In genomic region chr5:154967419-154968024, GRCh38 we compare ENCODE assay signal across 2 cellular contexts.
TF ChIP-seq lines count a peak whose summit lies in the region.

No MANE protein-coding gene starts in this region.

TF ChIP-seq in HEK293T, 16 proteins besides CTCF, POLR2A, EP300 and RAD21:
- TF ChIP-seq L3MBTL2 (conservative IDR thresholded peaks at IDR 0.05) = no peak
- no peak for TF ChIP-seq SUZ12 (IDR thresholded peaks at IDR 0.05)
- TF ChIP-seq NFRKB (IDR thresholded peaks at IDR 0.05) = no peak
- no peak for TF ChIP-seq ARNT (IDR thresholded peaks at IDR 0.05)
- no peak for TF ChIP-seq BHLHE40 (IDR thresholded peaks at IDR 0.05; ENCODE audit: borderline replicate concordance)
- TF ChIP-seq ZNF384 (IDR thresholded peaks at IDR 0.05) = no peak
- TF ChIP-seq HDGF (IDR thresholded peaks at IDR 0.05; ENCODE audit: borderline replicate concordance) = no peak
- TF ChIP-seq LEF1 (IDR thresholded peaks at IDR 0.05; ENCODE audit: borderline replicate concordance) = no peak
- TF ChIP-seq FOXK2 (IDR thresholded peaks at IDR 0.05) = no peak
- no peak for TF ChIP-seq SP1 (IDR thresholded peaks at IDR 0.05)
- no peak for TF ChIP-seq TARDBP (IDR thresholded peaks at IDR 0.05)

TF ChIP-seq in HepG2, 621 proteins besides CTCF, POLR2A, EP300 and RAD21:
- TF ChIP-seq SMC3 (IDR thresholded peaks at IDR 0.05; ENCODE audit: low read length) = peak; percentile 36; the same call in 1 of the 2 replicates
- TF ChIP-seq ZNF784 (CRISPR knock-in tag; IDR thresholded peaks at IDR 0.05; ENCODE audit: borderline replicate concordance) = no peak
- TF ChIP-seq ARHGAP35 (CRISPR knock-in tag; IDR thresholded peaks at IDR 0.05; ENCODE audit: borderline replicate concordance) = no peak
- no peak for TF ChIP-seq ARID4A (CRISPR knock-in tag; IDR thresholded peaks at IDR 0.05; ENCODE audit: borderline replicate concordance)
- TF ChIP-seq IRX3 (CRISPR knock-in tag; IDR thresholded peaks at IDR 0.05; ENCODE audit: borderline replicate concordance, low read depth) = no peak
- TF ChIP-seq AHDC1 (CRISPR knock-in tag; IDR thresholded peaks at IDR 0.05; ENCODE audit: borderline replicate concordance) = no peak
- 0 out of 2 replicates have a peak, but pooled peaks have one; percentile 16 for TF ChIP-seq STAG1 (CRISPR knock-in tag; IDR thresholded peaks at IDR 0.05)
- no peak for TF ChIP-seq BCL3 (CRISPR knock-in tag; IDR thresholded peaks at IDR 0.05)
- TF ChIP-seq CCAR2 (optimal IDR thresholded peaks at IDR 0.05; ENCODE audit: low read depth, low read length) = no peak
- no peak for TF ChIP-seq SKI (IDR thresholded peaks at IDR 0.05; ENCODE audit: partially characterized antibody)
- peak; percentile 66; the same call in 1 of the 2 replicates for TF ChIP-seq GFI1 (CRISPR knock-in tag; IDR thresholded peaks at IDR 0.05; ENCODE audit: borderline replicate concordance)
- no peak for TF ChIP-seq ZNF503 (CRISPR knock-in tag; IDR thresholded peaks at IDR 0.05)
- no peak for TF ChIP-seq ZNF772 (CRISPR knock-in tag; IDR thresholded peaks at IDR 0.05)
- TF ChIP-seq ZBTB1 (CRISPR knock-in tag; IDR thresholded peaks at IDR 0.05; ENCODE audit: borderline replicate concordance) = no peak
- TF ChIP-seq FOXK2 (IDR thresholded peaks at IDR 0.05) = no peak
- TF ChIP-seq FLYWCH1 (CRISPR knock-in tag; IDR thresholded peaks at IDR 0.05) = no peak
- no peak for TF ChIP-seq NR2F1 (CRISPR knock-in tag; IDR thresholded peaks at IDR 0.05)
- no peak for TF ChIP-seq ATF6 (CRISPR knock-in tag; conservative IDR thresholded peaks at IDR 0.05)
